In genomic region chr16:2686075-2686474, GRCh38 we compare ENCODE assay signal across 7 cellular contexts.
ATAC-seq and TF ChIP-seq lines count a peak whose summit lies in the region.
"Not testable (repeated sequence)": the region's sequence is repeated elsewhere in the genome, so short reads cannot be mapped to it uniquely, and the experiment has no call there.

No MANE protein-coding gene starts in this region.

- not testable (repeated sequence) for H3K4me3 ChIP-seq in OCI-LY3 (ENCODE audit: low read length); neutrophil (ENCODE audit: low read depth in 1 of 2, low read length in 1 of 2)

- not testable (repeated sequence) for H3K9ac ChIP-seq in OCI-LY3 (ENCODE audit: low read length)

- H2AFZ ChIP-seq in OCI-LY3 (ENCODE audit: low read depth, low read length), result not testable (repeated sequence)

- H3K4me1 Mint-ChIP-seq in dendritic cell treated with granulocyte-macrophage colony-stimulating factor and Interleukin-4, amounts not matched to agents 40 ng/mL and 50 ng/mL, for 4 days (ENCODE audit: low read depth), result peaks cover 40% of the 10 kb centered on the region

- H3K36me3 Mint-ChIP-seq in dendritic cell treated with granulocyte-macrophage colony-stimulating factor and Interleukin-4, amounts not matched to agents 40 ng/mL and 50 ng/mL, for 4 days (ENCODE audit: low read depth), result peaks cover 28% of the 10 kb centered on the region

- ATAC-seq in GM18867 (IDR thresholded peaks at IDR 0.05; ENCODE audit: unreplicated experiment) (peak; percentile 29), GM21390 (IDR thresholded peaks at IDR 0.05; ENCODE audit: unreplicated experiment) (peak; percentile 42), HG02678 (IDR thresholded peaks at IDR 0.05; ENCODE audit: unreplicated experiment) (peak; percentile 35), HG03108 (IDR thresholded peaks at IDR 0.05; ENCODE audit: unreplicated experiment) (peak; percentile 27)

- peaks cover 71% of the 10 kb centered on the region for H3K79me2 ChIP-seq in OCI-LY3 (ENCODE audit: low read length)

- intact Hi-C loops in dendritic cell treated with granulocyte-macrophage colony-stimulating factor and Interleukin-4, amounts not matched to agents 40 ng/mL and 50 ng/mL, for 4 days (cut with micrococcal nuclease), result not testable (repeated sequence)

- H3K4me1 ChIP-seq in OCI-LY3 (ENCODE audit: low read length) (peaks cover 36% of the 10 kb centered on the region), neutrophil (ENCODE audit: control insufficient read depth in 1 of 2, insufficient read depth in 1 of 2, low read depth in 1 of 2, low read length in 1 of 2) (peaks cover 38 to 40% of the 10 kb centered on the region in 2 experiments)

- H3K4me2 ChIP-seq in OCI-LY3 (ENCODE audit: low read length), result not testable (repeated sequence)

- not testable (repeated sequence) for TF ChIP-seq CTCF in OCI-LY3 (IDR thresholded peaks at IDR 0.05; ENCODE audit: low read depth, low read length); neutrophil (IDR thresholded peaks at IDR 0.05)

- peak overlapping the region; percentile 67 for H3K27ac Mint-ChIP-seq in dendritic cell treated with granulocyte-macrophage colony-stimulating factor and Interleukin-4, amounts not matched to agents 40 ng/mL and 50 ng/mL, for 4 days

- not testable (repeated sequence) for H3K27me3 Mint-ChIP-seq in dendritic cell treated with granulocyte-macrophage colony-stimulating factor and Interleukin-4, amounts not matched to agents 40 ng/mL and 50 ng/mL, for 4 days

- not testable (repeated sequence) for H3K9me3 ChIP-seq in OCI-LY3 (ENCODE audit: insufficient read depth, low read length); neutrophil

- peaks cover 26% of the 10 kb centered on the region for H4K20me1 ChIP-seq in OCI-LY3 (ENCODE audit: insufficient read depth, low read length)

- H3K4me3 Mint-ChIP-seq in dendritic cell treated with granulocyte-macrophage colony-stimulating factor and Interleukin-4, amounts not matched to agents 40 ng/mL and 50 ng/mL, for 4 days, result not testable (repeated sequence)

- H3K27me3 ChIP-seq in OCI-LY3 (ENCODE audit: low read depth, low read length); neutrophil: not testable (repeated sequence)

- peaks cover 10% of the 10 kb centered on the region for H3K36me3 ChIP-seq in OCI-LY3 (replicated peaks; ENCODE audit: low read depth, low read length)
- H3K36me3 ChIP-seq in neutrophil, result not testable (repeated sequence)

- H3K9me3 Mint-ChIP-seq in dendritic cell treated with granulocyte-macrophage colony-stimulating factor and Interleukin-4, amounts not matched to agents 40 ng/mL and 50 ng/mL, for 4 days, result not testable (repeated sequence)

- H3K27ac ChIP-seq in OCI-LY3 (ENCODE audit: low read length) (peak overlapping the region; percentile 77), neutrophil (peak overlapping the region; percentile 66)
